8 cellular contexts compared by ENCODE assay signal in genomic region chr4:185535818-185536729, GRCh38.
DNase-seq lines count a peak whose midpoint lies in the region; ATAC-seq lines count a peak whose summit lies in the region.

No MANE protein-coding gene starts in this region.

- H3K9me3 ChIP-seq in endocrine pancreas (ENCODE audit: control insufficient read depth, low read length) = no peaks in the 10 kb centered on the region
- no peaks in the 10 kb centered on the region for H3K9me3 ChIP-seq in mucosa of rectum (ENCODE audit: control insufficient read depth in 2 of 2, low read length in 2 of 2)

- H3K27ac Mint-ChIP-seq in stimulated activated naive CD8-positive, alpha-beta T cell treated with anti-CD3 and anti-CD28 coated beads, Interleukin-15, Interleukin-2, amounts not matched to agents 100 ng/mL and 50 ng/mL, for 24 hours = no peak overlapping the region
- no peak overlapping the region for H3K27ac Mint-ChIP-seq in stimulated activated naive CD8-positive, alpha-beta T cell treated with anti-CD3 and anti-CD28 coated beads, Interleukin-15, amount 100 ng/mL, for 72 hours

- DNase-seq in stimulated activated naive CD8-positive, alpha-beta T cell treated with anti-CD3 and anti-CD28 coated beads, Interleukin-15, amount 100 ng/mL, for 72 hours = no peak
- no peak for DNase-seq in central memory CD4-positive, alpha-beta T cell
- no peak for DNase-seq in RKO (ENCODE audit: low spot score)
- DNase-seq in activated CD4-positive, CD25-positive, alpha-beta regulatory T cell (lab: John Stamatoyannopoulos, UW) = no peak

- no peak for ATAC-seq in stimulated activated naive CD8-positive, alpha-beta T cell treated with anti-CD3 and anti-CD28 coated beads, Interleukin-15, amount 100 ng/mL, for 72 hours
- ATAC-seq in HG02763 (IDR thresholded peaks at IDR 0.05; ENCODE audit: unreplicated experiment) = no peak

- H3K4me3 Mint-ChIP-seq in stimulated activated naive CD8-positive, alpha-beta T cell treated with anti-CD3 and anti-CD28 coated beads, Interleukin-15, Interleukin-2, amounts not matched to agents 100 ng/mL and 50 ng/mL, for 24 hours = peak overlapping the region; percentile 42
- peak overlapping the region in 1 of 2 donors; percentile 71 for H3K4me3 Mint-ChIP-seq in stimulated activated naive CD8-positive, alpha-beta T cell treated with anti-CD3 and anti-CD28 coated beads, Interleukin-15, amount 100 ng/mL, for 72 hours

- no peaks in the 10 kb centered on the region for H3K9me3 Mint-ChIP-seq in stimulated activated naive CD8-positive, alpha-beta T cell treated with anti-CD3 and anti-CD28 coated beads, Interleukin-15, Interleukin-2, amounts not matched to agents 100 ng/mL and 50 ng/mL, for 24 hours
- H3K9me3 Mint-ChIP-seq in stimulated activated naive CD8-positive, alpha-beta T cell treated with anti-CD3 and anti-CD28 coated beads, Interleukin-15, amount 100 ng/mL, for 72 hours = no peaks in the 10 kb centered on the region

- H3K9ac ChIP-seq in endocrine pancreas (ENCODE audit: control insufficient read depth, insufficient read depth, low read length) (no peak overlapping the region), mucosa of rectum (ENCODE audit: low read depth in 1 of 2, low read length in 2 of 2) (no peak overlapping the region)

- H3K27ac ChIP-seq in mucosa of rectum (ENCODE audit: low read depth in 2 of 2, low read length in 2 of 2) = no peak overlapping the region

- peak overlapping the region; percentile 39 for H3K4me3 ChIP-seq in endocrine pancreas (ENCODE audit: control insufficient read depth, insufficient read depth, low read length)
- peak overlapping the region; percentile 68 to 69 for H3K4me3 ChIP-seq in mucosa of rectum (ENCODE audit: low read length in 2 of 2)

- H3K4me1 ChIP-seq in endocrine pancreas (ENCODE audit: control insufficient read depth, insufficient read depth, low read length) (no peaks in the 10 kb centered on the region), mucosa of rectum (ENCODE audit: control insufficient read depth in 2 of 2, insufficient read depth in 2 of 2, low read length in 2 of 2) (peaks cover 0 to 3% of the 10 kb centered on the region in 2 donors)

- H3K27me3 ChIP-seq in endocrine pancreas (ENCODE audit: control insufficient read depth, insufficient read depth, low read length) (peaks cover 3% of the 10 kb centered on the region), mucosa of rectum (ENCODE audit: control insufficient read depth in 2 of 2, insufficient read depth in 2 of 2, low read length in 2 of 2) (peaks cover 14 to 24% of the 10 kb centered on the region in 2 donors)

- H3K27me3 Mint-ChIP-seq in stimulated activated naive CD8-positive, alpha-beta T cell treated with anti-CD3 and anti-CD28 coated beads, Interleukin-15, Interleukin-2, amounts not matched to agents 100 ng/mL and 50 ng/mL, for 24 hours = peaks cover 38% of the 10 kb centered on the region
- H3K27me3 Mint-ChIP-seq in stimulated activated naive CD8-positive, alpha-beta T cell treated with anti-CD3 and anti-CD28 coated beads, Interleukin-15, amount 100 ng/mL, for 72 hours = peaks cover 17% of the 10 kb centered on the region

- no peaks in the 10 kb centered on the region for H3K36me3 ChIP-seq in endocrine pancreas (ENCODE audit: control insufficient read depth, insufficient read depth, low read length)
- H3K36me3 ChIP-seq in mucosa of rectum (ENCODE audit: control insufficient read depth in 2 of 2, insufficient read depth in 2 of 2, low read length in 2 of 2) = no peaks in the 10 kb centered on the region

- H3K36me3 Mint-ChIP-seq in stimulated activated naive CD8-positive, alpha-beta T cell treated with anti-CD3 and anti-CD28 coated beads, Interleukin-15, Interleukin-2, amounts not matched to agents 100 ng/mL and 50 ng/mL, for 24 hours (ENCODE audit: low read depth) = no peaks in the 10 kb centered on the region

- H3K4me1 Mint-ChIP-seq in stimulated activated naive CD8-positive, alpha-beta T cell treated with anti-CD3 and anti-CD28 coated beads, Interleukin-15, Interleukin-2, amounts not matched to agents 100 ng/mL and 50 ng/mL, for 24 hours (ENCODE audit: low read depth) = peaks cover 3% of the 10 kb centered on the region
- no peaks in the 10 kb centered on the region for H3K4me1 Mint-ChIP-seq in stimulated activated naive CD8-positive, alpha-beta T cell treated with anti-CD3 and anti-CD28 coated beads, Interleukin-15, amount 100 ng/mL, for 72 hours
